17 cellular contexts compared by ENCODE assay signal in the genomic region with DNA sequence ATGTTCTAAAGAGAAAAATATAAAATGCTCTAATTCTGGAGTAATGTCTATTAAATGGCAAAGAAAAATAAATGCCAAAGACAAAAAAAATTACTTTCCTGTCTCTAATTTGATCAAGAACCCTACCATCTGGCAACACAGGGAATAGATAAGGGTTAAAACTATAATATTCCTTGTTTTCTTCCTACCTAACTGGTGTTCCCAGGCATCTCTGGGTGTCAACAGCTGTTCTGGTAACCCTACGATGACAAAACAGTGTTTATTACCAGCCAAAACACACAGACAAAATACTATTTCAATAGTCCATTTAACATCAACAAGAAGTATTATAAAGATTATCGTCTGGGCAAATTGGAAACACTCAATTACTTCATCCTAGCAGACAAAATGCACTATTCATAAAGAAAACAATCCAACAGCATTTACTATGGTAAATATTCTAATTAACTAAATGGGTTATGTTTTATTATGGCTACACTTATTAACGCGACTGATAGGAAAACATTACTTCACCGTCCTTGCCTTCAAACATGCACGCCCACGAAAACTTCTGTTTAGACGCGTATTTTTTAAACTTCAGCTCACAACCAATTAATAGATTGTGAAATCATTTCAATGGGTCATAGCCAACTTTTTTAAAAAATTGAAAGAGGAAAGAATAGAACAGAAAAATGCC. TPM values are rescaled to one million over a fixed set of nuclear protein-coding genes. Genes with fewer than 3 reads are reported as not detected.
DNase-seq lines count a peak whose midpoint lies in the region; ATAC-seq and TF ChIP-seq lines count a peak whose summit lies in the region.
"Had no signal": no experiment of that assay in that cellular context is flagged by ENCODE, and none has a peak within 500 bp of the region (broad histone marks: within the 10 kb centered on the region; RNA-seq: fewer than 3 reads in every experiment).

No MANE protein-coding gene starts in this region.

- H3K9me3 ChIP-seq in SK-N-SH (0 out of 2 replicates have a peak, but pooled peaks cover 3% of the 10 kb centered on the region), mammary epithelial cell (replicated peaks; ENCODE audit: insufficient read depth, low read length) (no peaks in the 10 kb centered on the region), uterus (no peaks in the 10 kb centered on the region)
- H3K9me3 ChIP-seq: mucosa of descending colon had no signal

- H2AFZ ChIP-seq in SK-N-SH (ENCODE audit: low read depth) (no peak overlapping the region), mammary epithelial cell (ENCODE audit: low read depth, low read length) (no peak overlapping the region)

- H4K20me1 ChIP-seq in SK-N-SH (ENCODE audit: insufficient read depth) (no peaks in the 10 kb centered on the region), mammary epithelial cell (ENCODE audit: insufficient read depth, low read length) (peaks cover 1% of the 10 kb centered on the region)

- TF ChIP-seq RAD21 in SK-N-SH (IDR thresholded peaks at IDR 0.05; ENCODE audit: low read length) = no peak

- in situ Hi-C loops in mammary epithelial cell (cut with MboI; ENCODE audit: low sequenced_read_pairs in 2 of 2) = no loop called here

- TF ChIP-seq CTCF in SK-N-SH (IDR thresholded peaks at IDR 0.05) (no peak), mammary epithelial cell (conservative IDR thresholded peaks at IDR 0.05 in 1 of 2, IDR thresholded peaks at IDR 0.05 in 1 of 2; ENCODE audit: extremely low read depth in 1 of 2, insufficient read depth in 1 of 2, low read depth in 1 of 2, low read length in 2 of 2) (no peak), uterus (IDR thresholded peaks at IDR 0.05) (no peak)

- WGBS in SK-N-SH (ENCODE audit: low lambda C conversion rate) = 89% methylated on average over 9 of the region's 9 CpGs
- 14% methylated on average over 9 of the region's 9 CpGs for WGBS in mammary epithelial cell (ENCODE audit: low coverage, missing lambda C conversion rate)

- no peak for TF ChIP-seq POLR2A in uterus (IDR thresholded peaks at IDR 0.05)

- no peaks in the 10 kb centered on the region for H3F3A ChIP-seq in SK-N-SH (replicated peaks; ENCODE audit: insufficient read depth)

- H3K4me2 ChIP-seq in SK-N-SH = no peak overlapping the region
- H3K4me2 ChIP-seq in mammary epithelial cell (ENCODE audit: insufficient read depth, low read depth, low read length) = peak overlapping the region; percentile 73

- no peaks in the 10 kb centered on the region for H3K9me2 ChIP-seq in SK-N-SH

- H3K4me1 ChIP-seq in SK-N-SH (ENCODE audit: control insufficient read depth in 1 of 2, insufficient read depth in 2 of 2, low read depth in 1 of 2, low read length in 1 of 2) (peaks cover 3 to 18% of the 10 kb centered on the region in 2 experiments; a peak in 3 of 4 replicates), mammary epithelial cell (ENCODE audit: insufficient read depth, low read length) (peaks cover 37% of the 10 kb centered on the region), uterus (no peaks in the 10 kb centered on the region)

- ATAC-seq in SK-N-SH treated with all-trans-retinoic acid at 6 μM for 48 hours = no peak
- ATAC-seq in left lobe of liver = peak; percentile 10
- no peak for ATAC-seq in T-cell (replicated peaks in 1 of 4)
- ATAC-seq in GM18511 (IDR thresholded peaks at IDR 0.05; ENCODE audit: unreplicated experiment) = no peak

- no peaks in the 10 kb centered on the region for H3K9me3 Mint-ChIP-seq in T-cell

- H3K9ac ChIP-seq in SK-N-SH (no peak overlapping the region), mammary epithelial cell (ENCODE audit: insufficient read depth, low read length) (peak overlapping the region; percentile 28)

- no peak overlapping the region for H3K27ac Mint-ChIP-seq in T-cell
- H3K27ac Mint-ChIP-seq: activated naive CD8-positive, alpha-beta T cell; CD4-positive, CD25-positive, alpha-beta regulatory T cell had no signal

- no peak overlapping the region for H3K4me3 Mint-ChIP-seq in T-cell
- H3K4me3 Mint-ChIP-seq: activated naive CD8-positive, alpha-beta T cell; CD4-positive, CD25-positive, alpha-beta regulatory T cell had no signal

- intact Hi-C loops in mammary epithelial cell (cut with micrococcal nuclease) = no loop called here
- intact Hi-C loops in uterus (cut with DNase I; ENCODE audit: low total_unique reads) = no loop called here

- dilution Hi-C loops in mammary epithelial cell (cut with HindIII; ENCODE audit: low sequenced_read_pairs) = no loop called here

- no peaks in the 10 kb centered on the region for H3K36me3 Mint-ChIP-seq in T-cell
- H3K36me3 Mint-ChIP-seq: activated naive CD8-positive, alpha-beta T cell; CD4-positive, CD25-positive, alpha-beta regulatory T cell had no signal

- H3K36me3 ChIP-seq in SK-N-SH (replicated peaks in 1 of 2; ENCODE audit: control insufficient read depth in 1 of 2, insufficient read depth in 2 of 2, low read length in 1 of 2) (no peaks in the 10 kb centered on the region), mammary epithelial cell (ENCODE audit: insufficient read depth, low read length) (no peaks in the 10 kb centered on the region), uterus (no peaks in the 10 kb centered on the region)

- CTCF ChIA-PET in SK-N-SH (lab: Yijun Ruan, JAX) (interaction anchor here (0.9 kb wide), 1 partner anchor 64 kb away, joined by 4 read pairs; no protein-coding TSS in a partner anchor), mammary epithelial cell (lab: Charles Lee; ENCODE audit: low non-redundant PET) (no interaction called here), T-cell (lab: Charles Lee) (no interaction called here)

- BruUV-seq in mammary epithelial cell (replicated peaks; lab: Mats Ljungman, UMichigan) = no TSS peak

- H3K4me3 ChIP-seq in SK-N-SH (ENCODE audit: low read depth in 2 of 2, low read length in 1 of 2) (no peak overlapping the region), mammary epithelial cell (replicated peaks in 1 of 3; ENCODE audit: insufficient read depth in 1 of 3, low read depth in 2 of 3, low read length in 3 of 3) (peak overlapping the region in 1 of 3 experiments; percentile 1), uterus (no peak overlapping the region)
- H3K4me3 ChIP-seq: mucosa of descending colon had no signal

- no peak for TF ChIP-seq EP300 in SK-N-SH (IDR thresholded peaks at IDR 0.05; ENCODE audit: borderline replicate concordance in 1 of 2, low read depth in 1 of 2, low read length in 1 of 2)

- H3K79me2 ChIP-seq in SK-N-SH (ENCODE audit: insufficient read depth) (no peaks in the 10 kb centered on the region), mammary epithelial cell (ENCODE audit: insufficient read depth, low read length) (peaks cover 94% of the 10 kb centered on the region)

- H3K27me3 ChIP-seq in SK-N-SH (ENCODE audit: insufficient read depth) (no peaks in the 10 kb centered on the region), mammary epithelial cell (ENCODE audit: insufficient read depth, low read length) (no peaks in the 10 kb centered on the region), uterus (no peaks in the 10 kb centered on the region)

- no peaks in the 10 kb centered on the region for H3K4me1 Mint-ChIP-seq in T-cell

- peaks cover 3% of the 10 kb centered on the region in 2 donors for H3K27me3 Mint-ChIP-seq in T-cell

- POLR2A ChIA-PET in SK-N-SH (lab: Yijun Ruan, JAX) = no interaction called here
- POLR2A ChIA-PET in T-cell (lab: Charles Lee) = no interaction called here

- no peak overlapping the region; a peak in 1 of 4 replicates for H3K27ac ChIP-seq in SK-N-SH (ENCODE audit: low read depth in 2 of 2, low read length in 1 of 2)
- peak overlapping the region; percentile 75 for H3K27ac ChIP-seq in mammary epithelial cell (ENCODE audit: insufficient read depth, low read depth, low read length)
- H3K27ac ChIP-seq in uterus = peak overlapping the region; percentile 1 to 51

- DNase-seq in SK-N-SH (no peak), mammary epithelial cell (no peak), left lobe of liver (ENCODE audit: low spot score) (no peak), uterus (no peak), cortex of kidney (lab: John Stamatoyannopoulos, UW) (no peak), T-cell (no peak)
- DNase-seq: activated T-cell treated with anti-CD3 and anti-CD28 coated beads, Interleukin-2, amount 50 U/mL, for 1 hour; CD4-positive, CD25-positive, alpha-beta regulatory T cell; cerebellar nuclear complex; kidney; mucosa of descending colon; NCI-H187; NCI-H526 treated with DMSO at 0.1 percent for 48 hours; RPMI8226 had no signal

TF ChIP-seq in SK-N-SH treated with all-trans-retinoic acid at 6 μM for 48 hours, 23 proteins besides CTCF, POLR2A, EP300 and RAD21:
- TF ChIP-seq ISL1 (CRISPR knock-in tag; IDR thresholded peaks at IDR 0.05) (no peak), TCF4 (CRISPR knock-in tag; IDR thresholded peaks at IDR 0.05; ENCODE audit: borderline replicate concordance) (peak; percentile 56; the same call in 1 of the 2 replicates)

TF ChIP-seq in SK-N-SH, 30 proteins besides CTCF, POLR2A, EP300 and RAD21 (continues in another document):
- TF ChIP-seq, protein P1, sequence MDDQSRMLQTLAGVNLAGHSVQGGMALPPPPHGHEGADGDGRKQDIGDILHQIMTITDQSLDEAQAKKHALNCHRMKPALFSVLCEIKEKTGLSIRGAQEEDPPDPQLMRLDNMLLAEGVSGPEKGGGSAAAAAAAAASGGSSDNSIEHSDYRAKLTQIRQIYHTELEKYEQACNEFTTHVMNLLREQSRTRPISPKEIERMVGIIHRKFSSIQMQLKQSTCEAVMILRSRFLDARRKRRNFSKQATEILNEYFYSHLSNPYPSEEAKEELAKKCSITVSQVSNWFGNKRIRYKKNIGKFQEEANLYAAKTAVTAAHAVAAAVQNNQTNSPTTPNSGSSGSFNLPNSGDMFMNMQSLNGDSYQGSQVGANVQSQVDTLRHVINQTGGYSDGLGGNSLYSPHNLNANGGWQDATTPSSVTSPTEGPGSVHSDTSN (IDR thresholded peaks at IDR 0.05) = no peak
- TF ChIP-seq MEF2A (IDR thresholded peaks at IDR 0.05; ENCODE audit: borderline replicate concordance, low read depth) (no peak), FOSL2 (IDR thresholded peaks at IDR 0.05; ENCODE audit: borderline replicate concordance, low read depth) (no peak), TAF1 (IDR thresholded peaks at IDR 0.05; ENCODE audit: borderline replicate concordance, low read depth, low read length) (no peak)

RNA-seq across cellular contexts. Expression of gene LGR4, which starts 50.6 kb away (rescaled TPM):
- polyA plus RNA-seq in SK-N-SH (2012; rRNA removed) (2.6 and 4.6 TPM in 2 replicates), mammary epithelial cell (19.3 TPM)
- polyA plus RNA-seq in SK-N-SH (2012; cell fraction: cytosol; rRNA removed) = 3.2 and 3.4 TPM in 2 replicates
- 6.5 and 9.3 TPM in 2 replicates for polyA plus RNA-seq in SK-N-SH (2012; cell fraction: nucleus; rRNA removed)
- total RNA-seq in mammary epithelial cell (10 to 100 TPM; 27.8 to 45.8 TPM), left lobe of liver (50.8 TPM), uterus (10 to 100 TPM in 3 of 4 donors, 1 to 10 TPM in 1; 9.4 to 57.9 (median 16.1) TPM), T-cell (1 to 10 TPM in 4 of 5 donors, under 1 TPM in 1; 0.68 to 2.4 (median 1.2) TPM)
- polyA minus RNA-seq in mammary epithelial cell = 93.1 TPM

RNA-seq across cellular contexts. Expression of gene CCDC34, which starts 58.9 kb away (rescaled TPM):
- polyA plus RNA-seq in SK-N-SH (2012; rRNA removed) = 5.7 and 6.7 TPM in 2 replicates
- 7.5 and 9.5 TPM in 2 replicates for polyA plus RNA-seq in SK-N-SH (2012; cell fraction: cytosol; rRNA removed)
- polyA plus RNA-seq in SK-N-SH (2012; cell fraction: nucleus; rRNA removed) = 3.0 and 4.8 TPM in 2 replicates
- 10 to 100 TPM in 1 of 2 donors, 1 to 10 TPM in 1; 2.5 to 10.4 TPM for total RNA-seq in mammary epithelial cell
- polyA plus RNA-seq in mammary epithelial cell = 5.9 TPM
- polyA minus RNA-seq in mammary epithelial cell = 1.5 TPM
- total RNA-seq in left lobe of liver = 2.0 TPM
- 1 to 10 TPM in 2 of 4 donors, under 1 TPM in 1, not detected in 1; 0.26 to 8.2 (median 2.7) TPM for total RNA-seq in uterus
- 1 to 10 TPM; 1.4 to 4.2 (median 2.8) TPM for total RNA-seq in T-cell

Comparison
In these comparisons a context has a peak if more than half of its experiments do, and no peak if none do; other contexts are left out.
1. H3K27ac ChIP-seq: peak in mammary epithelial cell (single experiment) and uterus (2 of 2); none in SK-N-SH (0 of 2).